ENCODE assay signal across 13 cellular contexts in genomic region chr17:64500923-64501765, GRCh38. TPM values are rescaled to one million over a fixed set of nuclear protein-coding genes. Genes with fewer than 3 reads are reported as not detected.
DNase-seq lines count a peak whose midpoint lies in the region; ATAC-seq, FAIRE-seq and TF ChIP-seq lines count a peak whose summit lies in the region.
"Had no signal": no experiment of that assay in that cellular context is flagged by ENCODE, and none has a peak within 500 bp of the region (broad histone marks: within the 10 kb centered on the region; RNA-seq: fewer than 3 reads in every experiment).

No MANE protein-coding gene starts in this region.

- H3K9me3 ChIP-seq in Caco-2: no peaks in the 10 kb centered on the region
- no peaks in the 10 kb centered on the region for H3K9me3 ChIP-seq in kidney (ENCODE audit: control insufficient read depth in 1 of 2, low read length in 2 of 2)
- H3K9me3 ChIP-seq: HAP-1 had no signal

- H3K27ac Mint-ChIP-seq in Caco-2 (ENCODE audit: unreplicated experiment): peak overlapping the region; percentile 16
- peak overlapping the region; percentile 100 for H3K27ac Mint-ChIP-seq in HFFc6
- peak overlapping the region in 3 of 5 experiments; percentile 24 to 100 (median 55) for H3K27ac Mint-ChIP-seq in brain
- peak overlapping the region; percentile 99 for H3K27ac Mint-ChIP-seq in natural killer cell treated with Interleukin-12 subunit alpha and Interleukin-12 subunit beta and Interleukin-15 and Interleukin-18, amount 100 ng/mL, for 72 hours
- no peak overlapping the region for H3K27ac Mint-ChIP-seq in T-helper 2 cell treated with Interferon-gamma antibody and Interleukin-4, amounts not matched to agents 5 μg/mL and 100 μg/mL, for 36 hours

- H3K4me1 ChIP-seq in Caco-2: peaks cover 42% of the 10 kb centered on the region
- peaks cover 16 to 24% of the 10 kb centered on the region in 2 donors for H3K4me1 ChIP-seq in kidney (ENCODE audit: control insufficient read depth in 1 of 2, insufficient read depth in 1 of 2, low read depth in 1 of 2, low read length in 2 of 2)

- no TSS peak for BruUV-seq in Caco-2 (replicated peaks; lab: Mats Ljungman, UMichigan)

- TF ChIP-seq CTCF in Caco-2 (IDR thresholded peaks at IDR 0.05; ENCODE audit: insufficient read depth in 1 of 2, low read depth in 1 of 2, low read length in 1 of 2, severe bottlenecking in 1 of 2, unreplicated experiment in 1 of 2) (no peak), HFFc6 (IDR thresholded peaks at IDR 0.05) (no peak), brain (conservative IDR thresholded peaks at IDR 0.05) (no peak), lower leg skin (IDR thresholded peaks at IDR 0.05) (no peak), kidney (IDR thresholded peaks at IDR 0.05; ENCODE audit: borderline replicate concordance, extremely low read depth, insufficient read depth) (no peak)

- H3K36me3 ChIP-seq in Caco-2 (ENCODE audit: control insufficient read depth, insufficient read depth, low read length): peaks cover 7% of the 10 kb centered on the region
- peaks cover 51 to 68% of the 10 kb centered on the region in 2 donors for H3K36me3 ChIP-seq in kidney (ENCODE audit: control insufficient read depth in 1 of 2, insufficient read depth in 2 of 2, low read length in 2 of 2)

- no peaks in the 10 kb centered on the region for H3K27me3 Mint-ChIP-seq in Caco-2 (ENCODE audit: insufficient read depth, unreplicated experiment)
- H3K27me3 Mint-ChIP-seq in HFFc6 (ENCODE audit: insufficient read depth): peaks cover 45% of the 10 kb centered on the region
- peaks cover 22% of the 10 kb centered on the region for H3K27me3 Mint-ChIP-seq in brain
- no peaks in the 10 kb centered on the region for H3K27me3 Mint-ChIP-seq in natural killer cell treated with Interleukin-12 subunit alpha and Interleukin-12 subunit beta and Interleukin-15 and Interleukin-18, amount 100 ng/mL, for 72 hours
- H3K27me3 Mint-ChIP-seq in T-helper 2 cell treated with Interferon-gamma antibody and Interleukin-4, amounts not matched to agents 5 μg/mL and 100 μg/mL, for 36 hours (ENCODE audit: low read depth): peaks cover 2% of the 10 kb centered on the region

- H3K4me1 Mint-ChIP-seq in Caco-2 (ENCODE audit: low read depth, unreplicated experiment): peaks cover 68% of the 10 kb centered on the region
- peaks cover 88% of the 10 kb centered on the region for H3K4me1 Mint-ChIP-seq in HFFc6 (ENCODE audit: low read depth)
- H3K4me1 Mint-ChIP-seq in brain: peaks cover 86% of the 10 kb centered on the region
- H3K4me1 Mint-ChIP-seq in natural killer cell treated with Interleukin-12 subunit alpha and Interleukin-12 subunit beta and Interleukin-15 and Interleukin-18, amount 100 ng/mL, for 72 hours (ENCODE audit: low read depth in 2 of 2): peaks cover 84 to 95% of the 10 kb centered on the region in 2 donors
- H3K4me1 Mint-ChIP-seq in T-helper 2 cell treated with Interferon-gamma antibody and Interleukin-4, amounts not matched to agents 5 μg/mL and 100 μg/mL, for 36 hours (ENCODE audit: low read depth): peaks cover 67% of the 10 kb centered on the region

- H3K36me3 Mint-ChIP-seq in Caco-2 (ENCODE audit: insufficient read depth, unreplicated experiment) (peaks cover 100% of the 10 kb centered on the region), HFFc6 (ENCODE audit: low read depth) (peaks cover 88% of the 10 kb centered on the region), brain (peaks cover 72% of the 10 kb centered on the region)
- H3K36me3 Mint-ChIP-seq in natural killer cell treated with Interleukin-12 subunit alpha and Interleukin-12 subunit beta and Interleukin-15 and Interleukin-18, amount 100 ng/mL, for 72 hours: peaks cover 80% of the 10 kb centered on the region
- peaks cover 89% of the 10 kb centered on the region for H3K36me3 Mint-ChIP-seq in T-helper 2 cell treated with Interferon-gamma antibody and Interleukin-4, amounts not matched to agents 5 μg/mL and 100 μg/mL, for 36 hours (ENCODE audit: low read depth)

- FAIRE-seq in kidney (lab: Jason Lieb, UNC): no peak

- H3K9me3 Mint-ChIP-seq in Caco-2 (ENCODE audit: unreplicated experiment) (no peaks in the 10 kb centered on the region), HFFc6 (peaks cover 18% of the 10 kb centered on the region), brain (peaks cover 0 to 3% (median 0%) of the 10 kb centered on the region in 5 experiments)
- no peaks in the 10 kb centered on the region for H3K9me3 Mint-ChIP-seq in natural killer cell treated with Interleukin-12 subunit alpha and Interleukin-12 subunit beta and Interleukin-15 and Interleukin-18, amount 100 ng/mL, for 72 hours
- H3K9me3 Mint-ChIP-seq in T-helper 2 cell treated with Interferon-gamma antibody and Interleukin-4, amounts not matched to agents 5 μg/mL and 100 μg/mL, for 36 hours: no peaks in the 10 kb centered on the region

- H3K9ac ChIP-seq in kidney (ENCODE audit: low read length in 2 of 2): no peak overlapping the region

- no peak for DNase-seq in Caco-2
- DNase-seq in HFFc6: no peak
- DNase-seq in natural killer cell treated with Interleukin-12 subunit alpha and Interleukin-12 subunit beta and Interleukin-15 and Interleukin-18, amount 100 ng/mL, for 72 hours (ENCODE audit: low spot score): no peak
- DNase-seq in lower leg skin (ENCODE audit: low spot score in 2 of 2): no peak
- no peak for DNase-seq in T-helper 2 cell treated with Interferon-gamma antibody and Interleukin-4, amounts not matched to agents 5 μg/mL and 100 μg/mL, for 36 hours (ENCODE audit: low spot score)
- no peak for DNase-seq in kidney
- DNase-seq: activated CD4-positive, alpha-beta T cell treated with anti-CD3 and anti-CD28 coated beads, Interleukin-2, amount 50 U/mL, for 1 hour; NCI-H2227 treated with DMSO at 0.1 percent for 48 hours; RPMI8226; stimulated activated CD4-positive, alpha-beta T cell treated with anti-CD3 and anti-CD28 coated beads, Interleukin-4, amount 100 ng/mL, for 24 hours; substantia nigra had no signal

- no peaks in the 10 kb centered on the region for H3K27me3 ChIP-seq in Caco-2 (replicated peaks; ENCODE audit: control insufficient read depth, insufficient read depth, low read length)

- TF ChIP-seq POLR2A in lower leg skin (IDR thresholded peaks at IDR 0.05): no peak

- POLR2A ChIA-PET in Caco-2 (lab: Charles Lee): no interaction called here

- CTCF ChIA-PET in Caco-2 (lab: Charles Lee): no interaction called here

- 57% methylated on average over 10 of the region's 10 CpGs for WGBS in lower leg skin, 2 donors

- ATAC-seq in natural killer cell treated with Interleukin-12 subunit alpha and Interleukin-12 subunit beta and Interleukin-15 and Interleukin-18, amount 100 ng/mL, for 72 hours: no peak

- intact Hi-C loops in Caco-2 (cut with micrococcal nuclease; ENCODE audit: unreplicated experiment): no loop called here
- intact Hi-C loops in lower leg skin (cut with DNase I; ENCODE audit: low total_unique reads): no loop called here
- intact Hi-C loops in kidney (cut with DNase I): no loop called here

- H3K27ac ChIP-seq in kidney (ENCODE audit: low read depth in 2 of 2, low read length in 2 of 2): no peak overlapping the region

- H3K4me3 ChIP-seq in Caco-2 (ENCODE audit: low read depth, low read length) (no peak overlapping the region), lower leg skin (ENCODE audit: low read depth, poor library complexity, severe bottlenecking) (no peak overlapping the region), kidney (ENCODE audit: low read length in 2 of 2) (no peak overlapping the region)
- H3K4me3 ChIP-seq: HAP-1 had no signal

- peak overlapping the region; percentile 25 for H3K4me3 Mint-ChIP-seq in Caco-2 (ENCODE audit: unreplicated experiment)
- H3K4me3 Mint-ChIP-seq in HFFc6: peak overlapping the region; percentile 98
- H3K4me3 Mint-ChIP-seq in brain: peak overlapping the region; percentile 3 to 100 (median 57)
- H3K4me3 Mint-ChIP-seq in natural killer cell treated with Interleukin-12 subunit alpha and Interleukin-12 subunit beta and Interleukin-15 and Interleukin-18, amount 100 ng/mL, for 72 hours: peak overlapping the region; percentile 36
- no peak overlapping the region for H3K4me3 Mint-ChIP-seq in T-helper 2 cell treated with Interferon-gamma antibody and Interleukin-4, amounts not matched to agents 5 μg/mL and 100 μg/mL, for 36 hours

RNA-seq across cellular contexts. Expression of gene POLG2, which starts 4.3 kb away (rescaled TPM):
- total RNA-seq in Caco-2 (2022) (28.9 and 32.9 TPM in 2 replicates), lower leg skin (1 to 10 TPM; 2.2 to 7.7 (median 4.2) TPM), kidney (18.4 TPM)
- 10 to 100 TPM in 1 of 6 experiments, 1 to 10 TPM in 5; 6.5 to 11.8 (median 7.3) TPM for total RNA-seq in HFFc6 (2021; fragmentation: NEBNext Ultra II Directional; extraction: Animal tissue kit (Norgen Biotek cat#: 25700))
- polyA plus RNA-seq in brain (ENCODE audit: insufficient read depth, low read depth, low replicate concordance) (4.6 TPM), kidney (ENCODE audit: insufficient read depth, low read depth, low replicate concordance) (9.0 TPM)
- total RNA-seq in natural killer cell treated with Interleukin-12 subunit alpha and Interleukin-12 subunit beta and Interleukin-15 and Interleukin-18, amount 100 ng/mL, for 72 hours: 10 to 100 TPM; 32.6 to 61.1 TPM

RNA-seq across cellular contexts. Expression of gene DDX5, which starts 4.9 kb away (rescaled TPM):
- total RNA-seq in Caco-2 (2022) (648 and 667 TPM in 2 replicates), lower leg skin (100 to 1,000 TPM; 497 to 985 (median 764) TPM), kidney (769 TPM)
- 100 to 1,000 TPM; 537 to 635 (median 600) TPM for total RNA-seq in HFFc6 (2021; fragmentation: NEBNext Ultra II Directional; extraction: Animal tissue kit (Norgen Biotek cat#: 25700))
- polyA plus RNA-seq in brain (ENCODE audit: insufficient read depth, low read depth, low replicate concordance) (371 TPM), kidney (ENCODE audit: insufficient read depth, low read depth, low replicate concordance) (343 TPM)
- total RNA-seq in natural killer cell treated with Interleukin-12 subunit alpha and Interleukin-12 subunit beta and Interleukin-15 and Interleukin-18, amount 100 ng/mL, for 72 hours: 1,000 to 10,000 TPM in 1 of 2 donors, 100 to 1,000 TPM in 1; 987 to 1,102 TPM

RNA-seq across cellular contexts. Expression of gene CEP95, which starts 5.6 kb away (rescaled TPM):
- total RNA-seq in Caco-2 (2022) (63.6 and 69.4 TPM in 2 replicates), lower leg skin (10 to 100 TPM; 37.9 to 80.7 (median 54.0) TPM), kidney (49.3 TPM)
- total RNA-seq in HFFc6 (2021; fragmentation: NEBNext Ultra II Directional; extraction: Animal tissue kit (Norgen Biotek cat#: 25700)): 10 to 100 TPM in 5 of 6 experiments, 1 to 10 TPM in 1; 9.0 to 13.0 (median 11.5) TPM
- polyA plus RNA-seq in brain (ENCODE audit: insufficient read depth, low read depth, low replicate concordance) (12.4 TPM), kidney (ENCODE audit: insufficient read depth, low read depth, low replicate concordance) (25.3 TPM)
- 10 to 100 TPM; 47.7 to 74.3 TPM for total RNA-seq in natural killer cell treated with Interleukin-12 subunit alpha and Interleukin-12 subunit beta and Interleukin-15 and Interleukin-18, amount 100 ng/mL, for 72 hours

RNA-seq across cellular contexts. Expression of gene MILR1, which starts 52.2 kb away (rescaled TPM):
- total RNA-seq in Caco-2 (2022) (not detected in 2 replicates), lower leg skin (1 to 10 TPM in 1 of 4 donors, not detected in 3; 1.8 TPM), kidney (17.8 TPM)
- total RNA-seq in HFFc6 (2021; fragmentation: NEBNext Ultra II Directional; extraction: Animal tissue kit (Norgen Biotek cat#: 25700)): 1 to 10 TPM in 4 of 6 experiments, under 1 TPM in 2; 0.61 to 2.5 (median 1.5) TPM
- polyA plus RNA-seq in brain (ENCODE audit: insufficient read depth, low read depth, low replicate concordance) (0.90 TPM), kidney (ENCODE audit: insufficient read depth, low read depth, low replicate concordance) (2.2 TPM)
- total RNA-seq in natural killer cell treated with Interleukin-12 subunit alpha and Interleukin-12 subunit beta and Interleukin-15 and Interleukin-18, amount 100 ng/mL, for 72 hours: 1 to 10 TPM; 5.0 to 6.9 TPM
